ENCODE assay signal across 1 cellular context in genomic region chr1:206551985-206552325, GRCh38.
TF ChIP-seq lines count a peak whose summit lies in the region.

No MANE protein-coding gene starts in this region.

TF ChIP-seq in K562, 482 proteins besides CTCF, POLR2A, EP300 and RAD21:
- peak; percentile 30 for TF ChIP-seq NFYB (IDR thresholded peaks at IDR 0.05; ENCODE audit: extremely low read depth, insufficient read length)
- TF ChIP-seq HBP1 (CRISPR knock-in tag; IDR thresholded peaks at IDR 0.05), result no peak
